16 cellular contexts compared by ENCODE assay signal in genomic region chr22:33812578-33812977, GRCh38.
"Had no signal": no experiment of that assay in that cellular context is flagged by ENCODE, and none has a peak within 500 bp of the region (broad histone marks: within the 10 kb centered on the region; RNA-seq: fewer than 3 reads in every experiment).

No MANE protein-coding gene starts in this region.

- H3K36me3 ChIP-seq: neural progenitor cell had no signal

- H3K27ac ChIP-seq: foreskin keratinocyte, neural progenitor cell, SK-N-MC had no signal

- H3K4me1 Mint-ChIP-seq: activated naive CD8-positive, alpha-beta T cell treated with anti-CD3 and anti-CD28 coated beads for 36 hours; T-cell had no signal

- DNase-seq: activated CD4-positive, alpha-beta T cell treated with anti-CD3 and anti-CD28 coated beads, Interleukin-2, amount 50 U/mL, for 1 hour; activated CD8-positive, alpha-beta memory T cell treated with anti-CD3 and anti-CD28 coated beads for 24 hours; activated naive CD8-positive, alpha-beta T cell treated with anti-CD3 and anti-CD28 coated beads for 36 hours; anterior cingulate cortex; cerebellar nuclear complex; effector CD8-positive, alpha-beta T cell; foreskin keratinocyte; head of caudate nucleus; left cardiac atrium; mammary epithelial cell; T-cell; T-helper 9 cell had no signal

- H3K27me3 Mint-ChIP-seq: stimulated activated naive CD8-positive, alpha-beta T cell treated with anti-CD3 and anti-CD28 coated beads, Interleukin-15, Interleukin-2, amounts not matched to agents 100 ng/mL and 50 ng/mL, for 24 hours; T-cell had no signal

- H3K36me3 Mint-ChIP-seq: activated naive CD8-positive, alpha-beta T cell treated with anti-CD3 and anti-CD28 coated beads for 36 hours; T-cell had no signal

- H3K4me3 ChIP-seq: neural progenitor cell, SK-N-MC had no signal

- H3K27ac Mint-ChIP-seq: activated naive CD8-positive, alpha-beta T cell treated with anti-CD3 and anti-CD28 coated beads for 36 hours; neural progenitor cell; stimulated activated naive CD8-positive, alpha-beta T cell treated with anti-CD3 and anti-CD28 coated beads, Interleukin-15, Interleukin-2, amounts not matched to agents 100 ng/mL and 50 ng/mL, for 24 hours; T-cell had no signal

- H3K4me3 Mint-ChIP-seq: activated naive CD8-positive, alpha-beta T cell treated with anti-CD3 and anti-CD28 coated beads for 36 hours; neural progenitor cell; stimulated activated naive CD8-positive, alpha-beta T cell treated with anti-CD3 and anti-CD28 coated beads, Interleukin-15, Interleukin-2, amounts not matched to agents 100 ng/mL and 50 ng/mL, for 24 hours; T-cell had no signal

- H3K27me3 ChIP-seq: foreskin keratinocyte, neural progenitor cell had no signal

- ATAC-seq: activated CD4-positive, CD25-positive, alpha-beta regulatory T cell treated with anti-CD3 and anti-CD28 coated beads, Interleukin-2, amount 50 U/mL, for 24 hours; foreskin keratinocyte; T-cell had no signal

- H3K4me1 ChIP-seq: foreskin keratinocyte had no signal
